ENCODE assay signal across 18 cellular contexts in genomic region chr6:168217880-168218537, GRCh38.
DNase-seq lines count a peak whose midpoint lies in the region; ATAC-seq, FAIRE-seq and TF ChIP-seq lines count a peak whose summit lies in the region.
"Had no signal": no experiment of that assay in that cellular context is flagged by ENCODE, and none has a peak within 500 bp of the region (broad histone marks: within the 10 kb centered on the region; RNA-seq: fewer than 3 reads in every experiment).

No MANE protein-coding gene starts in this region.

- ATAC-seq in GM19397 (IDR thresholded peaks at IDR 0.05; ENCODE audit: unreplicated experiment) (no peak), HG03175 (IDR thresholded peaks at IDR 0.05; ENCODE audit: unreplicated experiment) (no peak), HG03378 (IDR thresholded peaks at IDR 0.05; ENCODE audit: unreplicated experiment) (no peak)
- ATAC-seq: body of pancreas; CD8-positive, alpha-beta T cell; PC-3 had no signal

- TF ChIP-seq CTCF in MM.1S (IDR thresholded peaks at IDR 0.05; ENCODE audit: low read length) (no peak), kidney (IDR thresholded peaks at IDR 0.05; ENCODE audit: borderline replicate concordance, extremely low read depth, insufficient read depth) (no peak)

- H3K79me2 ChIP-seq in MM.1S (ENCODE audit: low read length) = no peaks in the 10 kb centered on the region

- H3K9ac ChIP-seq in MM.1S (ENCODE audit: low read length) (no peak overlapping the region), kidney (ENCODE audit: low read length in 2 of 2) (no peak overlapping the region)

- intact Hi-C loops in kidney (cut with DNase I) = no loop called here

- no peaks in the 10 kb centered on the region for H3K9me3 ChIP-seq in MM.1S (replicated peaks; ENCODE audit: insufficient read depth, low read length)
- no peaks in the 10 kb centered on the region for H3K9me3 ChIP-seq in kidney (ENCODE audit: control insufficient read depth in 1 of 2, low read length in 2 of 2)
- H3K9me3 ChIP-seq: body of pancreas, colonic mucosa, testis had no signal

- H2AFZ ChIP-seq in MM.1S (ENCODE audit: low read length) = no peak overlapping the region

- H4K20me1 ChIP-seq in MM.1S (ENCODE audit: insufficient read depth, low read length) = no peaks in the 10 kb centered on the region

- peaks cover 8% of the 10 kb centered on the region; the same call in 1 of the 2 replicates for H3K4me1 ChIP-seq in MM.1S (ENCODE audit: low read length)
- H3K4me1 ChIP-seq in kidney (ENCODE audit: control insufficient read depth in 1 of 2, insufficient read depth in 1 of 2, low read depth in 1 of 2, low read length in 2 of 2) = no peaks in the 10 kb centered on the region
- H3K4me1 ChIP-seq: body of pancreas, colonic mucosa, testis had no signal

- H3K36me3 ChIP-seq in MM.1S (replicated peaks; ENCODE audit: insufficient read depth, low read length) = no peaks in the 10 kb centered on the region
- no peaks in the 10 kb centered on the region for H3K36me3 ChIP-seq in kidney (ENCODE audit: control insufficient read depth in 1 of 2, insufficient read depth in 2 of 2, low read length in 2 of 2)
- H3K36me3 ChIP-seq: colonic mucosa had no signal

- H3K4me2 ChIP-seq in MM.1S (ENCODE audit: low read depth, low read length) = peak overlapping the region; percentile 66

- DNase-seq in DMS153 (lab: John Stamatoyannopoulos, UW) = peak; percentile 19
- DNase-seq in MM.1S = no peak
- peak; percentile 2 for DNase-seq in NCI-H2196 treated with DMSO at 0.1 percent for 48 hours (lab: John Stamatoyannopoulos, UW; ENCODE audit: unreplicated experiment)
- peak; percentile 49 for DNase-seq in kidney
- no peak for DNase-seq in T-helper 9 cell
- DNase-seq: activated CD4-positive, CD25-positive, alpha-beta regulatory T cell; activated naive CD8-positive, alpha-beta T cell treated with anti-CD3 and anti-CD28 coated beads for 36 hours; body of pancreas; colonic mucosa; KG1; NCI-H524 treated with DMSO at 0.1 percent for 48 hours; PC-3; T-helper 2 cell; testis had no signal

- H3K27ac ChIP-seq in MM.1S (ENCODE audit: low read length) = no peak overlapping the region
- no peak overlapping the region for H3K27ac ChIP-seq in kidney (ENCODE audit: low read depth in 2 of 2, low read length in 2 of 2)
- H3K27ac ChIP-seq: body of pancreas, colonic mucosa, testis had no signal

- peaks cover 3% of the 10 kb centered on the region; the same call in 1 of the 2 replicates for H3F3A ChIP-seq in MM.1S (ENCODE audit: insufficient read depth, low read length)

- no peak for FAIRE-seq in kidney (lab: Jason Lieb, UNC)

- peaks cover 21% of the 10 kb centered on the region for H3K27me3 ChIP-seq in MM.1S (replicated peaks; ENCODE audit: insufficient read depth, low read length)
- H3K27me3 ChIP-seq: body of pancreas, colonic mucosa, testis had no signal

- H3K4me3 ChIP-seq in MM.1S (ENCODE audit: low read length) (peak overlapping the region; percentile 39; the same call in 1 of the 2 replicates), kidney (ENCODE audit: low read length in 2 of 2) (no peak overlapping the region)
- H3K4me3 ChIP-seq: body of pancreas, colonic mucosa, testis had no signal

- H3K9me2 ChIP-seq in MM.1S (replicated peaks; ENCODE audit: insufficient read depth, low read length) = no peaks in the 10 kb centered on the region

Comparison
In these comparisons a context has a peak if more than half of its experiments do, and no peak if none do; other contexts are left out.
1. DNase-seq: peak in DMS153 (single experiment), NCI-H2196 treated with DMSO at 0.1 percent for 48 hours (single experiment) and kidney (single experiment); none in MM.1S (single experiment) and T-helper 9 cell (single experiment).